ENCODE assay signal across 10 cellular contexts in genomic region chr18:12336887-12337286, GRCh38. TPM values are rescaled to one million over a fixed set of nuclear protein-coding genes. Genes with fewer than 3 reads are reported as not detected.
A peak's percentile ranks its signal among the peaks of the same experiment; 100 is the strongest.
DNase-seq lines count a peak whose midpoint lies in the region; TF ChIP-seq lines count a peak whose summit lies in the region.
"Had no signal": no experiment of that assay in that cellular context is flagged by ENCODE, and none has a peak within 500 bp of the region (broad histone marks: within the 10 kb centered on the region; RNA-seq: fewer than 3 reads in every experiment).

No MANE protein-coding gene starts in this region.

- no peaks in the 10 kb centered on the region for H3K27me3 Mint-ChIP-seq in endodermal cell (ENCODE audit: insufficient read depth)
- peaks cover 3% of the 10 kb centered on the region for H3K27me3 Mint-ChIP-seq in nephron progenitor cell (ENCODE audit: low read depth, poor library complexity)

- H3K27me3 ChIP-seq in endodermal cell (ENCODE audit: control insufficient read depth, insufficient read depth, low read length, poor library complexity, severe bottlenecking) = no peaks in the 10 kb centered on the region

- peaks cover 38% of the 10 kb centered on the region for H3K36me3 ChIP-seq in endodermal cell (ENCODE audit: control insufficient read depth, insufficient read depth, low read length)

- peak overlapping the region; percentile 27 for H3K4me3 Mint-ChIP-seq in endodermal cell
- peak overlapping the region; percentile 21 for H3K4me3 Mint-ChIP-seq in nephron progenitor cell

- peak overlapping the region; percentile 46 for H3K4me3 ChIP-seq in endodermal cell (ENCODE audit: low read length)

- H3K27ac ChIP-seq in endodermal cell (ENCODE audit: low read depth, low read length) = no peak overlapping the region

- H3K36me3 Mint-ChIP-seq in endodermal cell (ENCODE audit: low read depth) (peaks cover 43% of the 10 kb centered on the region), nephron progenitor cell (ENCODE audit: low read depth) (peaks cover 70% of the 10 kb centered on the region)

- in situ Hi-C loops in GM13976 (cut with MboI; ENCODE audit: low sequenced_read_pairs, unreplicated experiment) (no loop called here), GM13977 (cut with MboI; ENCODE audit: low pct_unique_long_range_greater_than_20kb, low sequenced_read_pairs, unreplicated experiment) (no loop called here)

- no peaks in the 10 kb centered on the region for H3K9me3 Mint-ChIP-seq in endodermal cell
- H3K9me3 Mint-ChIP-seq in nephron progenitor cell = no peaks in the 10 kb centered on the region

- WGBS in endodermal cell (ENCODE audit: insufficient coverage in 1 of 2, insufficient read length in 1 of 2), 2 experiments = 24 to 48% methylated on average over 5 to 6 of the region's 6 CpGs

- DNase-seq in ELR (ENCODE audit: low read depth) (peak; percentile 79), LHCN-M2 (ENCODE audit: low read depth) (peak; percentile 75), endodermal cell (peak; percentile 70), nephron progenitor cell (no peak), GM13976 (ENCODE audit: low spot score) (no peak), pons (ENCODE audit: low spot score) (no peak), anterior cingulate cortex (lab: John Stamatoyannopoulos, UW) (no peak), GM13977 (ENCODE audit: low spot score) (no peak)
- DNase-seq: activated naive CD4-positive, alpha-beta T cell treated with Interleukin-2 at 50 U/mL for 16 hours; NCI-H774 had no signal

- peaks cover 44% of the 10 kb centered on the region for H3K4me1 Mint-ChIP-seq in endodermal cell
- peaks cover 34% of the 10 kb centered on the region for H3K4me1 Mint-ChIP-seq in nephron progenitor cell

- no peak overlapping the region for H3K9ac ChIP-seq in endodermal cell (ENCODE audit: extremely low read depth, low read length, poor library complexity, severe bottlenecking)

- TF ChIP-seq CTCF in endodermal cell (conservative IDR thresholded peaks at IDR 0.05) (no peak), nephron progenitor cell (IDR thresholded peaks at IDR 0.05) (no peak), GM13976 (IDR thresholded peaks at IDR 0.05; ENCODE audit: borderline replicate concordance, control extremely low read depth, extremely low read depth, insufficient read depth, missing control alignments) (no peak), GM13977 (IDR thresholded peaks at IDR 0.05; ENCODE audit: extremely low read depth, insufficient read depth, missing control alignments) (no peak)

- peaks cover 22% of the 10 kb centered on the region for H3K4me1 ChIP-seq in endodermal cell (ENCODE audit: control insufficient read depth, insufficient read depth, low read length)

- H3K27ac Mint-ChIP-seq in endodermal cell = peak overlapping the region; percentile 67
- peak overlapping the region; percentile 24 for H3K27ac Mint-ChIP-seq in nephron progenitor cell

- H3K9me3 ChIP-seq in endodermal cell (ENCODE audit: control insufficient read depth, low read length) = no peaks in the 10 kb centered on the region

RNA-seq across cellular contexts. Expression of gene TUBB6, which starts 28.8 kb away (rescaled TPM):
- total RNA-seq in LHCN-M2 (2014; rRNA removed) (726 and 794 TPM in 2 replicates), endodermal cell (10 to 100 TPM; 33.0 to 45.4 TPM)
- 1,348 TPM for polyA plus RNA-seq in LHCN-M2 (2012)
- 103 TPM for polyA plus RNA-seq in endodermal cell (2013, experiment 1 of 2)
- 111 TPM for polyA plus RNA-seq in endodermal cell (2013, experiment 2 of 2)

RNA-seq across cellular contexts. Expression of gene AFG3L2, which starts 40.1 kb away (rescaled TPM):
- total RNA-seq in LHCN-M2 (2014; rRNA removed) (49.9 and 50.7 TPM in 2 replicates), endodermal cell (10 to 100 TPM; 47.1 to 49.5 TPM)
- polyA plus RNA-seq in LHCN-M2 (2012) = 23.1 TPM
- polyA plus RNA-seq in endodermal cell (2013, experiment 1 of 2) = 29.8 TPM
- 27.4 TPM for polyA plus RNA-seq in endodermal cell (2013, experiment 2 of 2)

Comparison
In these comparisons a context has a peak if more than half of its experiments do, and no peak if none do; other contexts are left out.
1. DNase-seq: peak in ELR (single experiment), LHCN-M2 (single experiment) and endodermal cell (single experiment); none in nephron progenitor cell (single experiment), GM13976 (single experiment), pons (single experiment), anterior cingulate cortex (0 of 58) and GM13977 (single experiment).
2. RNA of gene TUBB6, which starts 28.8 kb away (total RNA-seq): 726 to 794 TPM in LHCN-M2; 33.0 to 45.4 TPM in endodermal cell; every median in the first group is over 10 times any median in the second.